Comparison of ENCODE assay signal across 26 cellular contexts in genomic region chr20:32244959-32245358, GRCh38.
A peak's percentile ranks its signal among the peaks of the same experiment; 100 is the strongest.
DNase-seq lines count a peak whose midpoint lies in the region; ATAC-seq and TF ChIP-seq lines count a peak whose summit lies in the region.
"Had no signal": no experiment of that assay in that cellular context is flagged by ENCODE, and none has a peak within 500 bp of the region (broad histone marks: within the 10 kb centered on the region; RNA-seq: fewer than 3 reads in every experiment).

No MANE protein-coding gene starts in this region.

- TF ChIP-seq CTCF in nephron progenitor cell (IDR thresholded peaks at IDR 0.05) = no peak

- peaks cover 57% of the 10 kb centered on the region for H3K4me1 Mint-ChIP-seq in stimulated activated naive CD8-positive, alpha-beta T cell treated with anti-CD3 and anti-CD28 coated beads, Interleukin-15, Interleukin-2, amounts not matched to agents 100 ng/mL and 50 ng/mL, for 24 hours (ENCODE audit: low read depth)
- H3K4me1 Mint-ChIP-seq in stimulated activated naive CD8-positive, alpha-beta T cell treated with anti-CD3 and anti-CD28 coated beads, Interleukin-15, amount 100 ng/mL, for 72 hours = peaks cover 51% of the 10 kb centered on the region
- H3K4me1 Mint-ChIP-seq in nephron progenitor cell = peaks cover 7% of the 10 kb centered on the region

- H3K27me3 Mint-ChIP-seq in stimulated activated naive CD8-positive, alpha-beta T cell treated with anti-CD3 and anti-CD28 coated beads, Interleukin-15, Interleukin-2, amounts not matched to agents 100 ng/mL and 50 ng/mL, for 24 hours = no peaks in the 10 kb centered on the region
- no peaks in the 10 kb centered on the region for H3K27me3 Mint-ChIP-seq in stimulated activated naive CD8-positive, alpha-beta T cell treated with anti-CD3 and anti-CD28 coated beads, Interleukin-15, amount 100 ng/mL, for 72 hours
- H3K27me3 Mint-ChIP-seq in nephron progenitor cell (ENCODE audit: low read depth, poor library complexity) = peaks cover 6% of the 10 kb centered on the region

- no peak for ATAC-seq in stimulated activated naive CD8-positive, alpha-beta T cell treated with anti-CD3 and anti-CD28 coated beads, Interleukin-15, amount 100 ng/mL, for 72 hours
- ATAC-seq in HG02840 (IDR thresholded peaks at IDR 0.05; ENCODE audit: low FRiP score, unreplicated experiment) = no peak
- no peak for ATAC-seq in HG02763 (IDR thresholded peaks at IDR 0.05; ENCODE audit: unreplicated experiment)

- DNase-seq in NCI-H2171 treated with DMSO at 0.1 percent for 48 hours (lab: John Stamatoyannopoulos, UW) = peak; percentile 23
- no peak for DNase-seq in NCI-H2171 (lab: John Stamatoyannopoulos, UW)
- no peak for DNase-seq in stimulated activated naive CD8-positive, alpha-beta T cell treated with anti-CD3 and anti-CD28 coated beads, Interleukin-15, amount 100 ng/mL, for 72 hours
- DNase-seq in nephron progenitor cell = no peak
- no peak for DNase-seq in stimulated activated CD4-positive, alpha-beta T cell treated with anti-CD3 and anti-CD28 coated beads, Interleukin-12 subunit alpha, Interleukin-12 subunit beta, amount 100 ng/mL, for 4 hours
- DNase-seq: 8988T; ACHN; BE2C; Calu3; CD8-positive, alpha-beta memory T cell; H7; KBM-7; MV-4-11; NCI-H1105; NCI-H1436 treated with DMSO at 0.1 percent for 48 hours; NCI-H187 treated with DMSO at 0.1 percent for 48 hours; NCI-H2107; NCI-H2227 treated with DMSO at 0.1 percent for 48 hours; NCI-H526 treated with DMSO at 0.1 percent for 48 hours; PC-9; Right ventricle myocardium superior; RPMI8226 had no signal

- no peak overlapping the region for H3K4me3 Mint-ChIP-seq in stimulated activated naive CD8-positive, alpha-beta T cell treated with anti-CD3 and anti-CD28 coated beads, Interleukin-15, Interleukin-2, amounts not matched to agents 100 ng/mL and 50 ng/mL, for 24 hours
- H3K4me3 Mint-ChIP-seq in stimulated activated naive CD8-positive, alpha-beta T cell treated with anti-CD3 and anti-CD28 coated beads, Interleukin-15, amount 100 ng/mL, for 72 hours = no peak overlapping the region
- H3K4me3 Mint-ChIP-seq in nephron progenitor cell = no peak overlapping the region
- H3K4me3 Mint-ChIP-seq: CD14-positive monocyte; CD8-positive, alpha-beta memory T cell had no signal

- peak overlapping the region; percentile 58 for H3K27ac Mint-ChIP-seq in stimulated activated naive CD8-positive, alpha-beta T cell treated with anti-CD3 and anti-CD28 coated beads, Interleukin-15, Interleukin-2, amounts not matched to agents 100 ng/mL and 50 ng/mL, for 24 hours
- peak overlapping the region in 1 of 2 donors; percentile 52 for H3K27ac Mint-ChIP-seq in stimulated activated naive CD8-positive, alpha-beta T cell treated with anti-CD3 and anti-CD28 coated beads, Interleukin-15, amount 100 ng/mL, for 72 hours
- peak overlapping the region; percentile 51 for H3K27ac Mint-ChIP-seq in nephron progenitor cell
- H3K27ac Mint-ChIP-seq: CD14-positive monocyte had no signal

- H3K36me3 Mint-ChIP-seq in stimulated activated naive CD8-positive, alpha-beta T cell treated with anti-CD3 and anti-CD28 coated beads, Interleukin-15, Interleukin-2, amounts not matched to agents 100 ng/mL and 50 ng/mL, for 24 hours (ENCODE audit: low read depth) = no peaks in the 10 kb centered on the region
- H3K36me3 Mint-ChIP-seq in nephron progenitor cell (ENCODE audit: low read depth) = no peaks in the 10 kb centered on the region
- H3K36me3 Mint-ChIP-seq: CD14-positive monocyte; CD8-positive, alpha-beta memory T cell had no signal

- H3K9me3 Mint-ChIP-seq in stimulated activated naive CD8-positive, alpha-beta T cell treated with anti-CD3 and anti-CD28 coated beads, Interleukin-15, Interleukin-2, amounts not matched to agents 100 ng/mL and 50 ng/mL, for 24 hours = no peaks in the 10 kb centered on the region
- H3K9me3 Mint-ChIP-seq in stimulated activated naive CD8-positive, alpha-beta T cell treated with anti-CD3 and anti-CD28 coated beads, Interleukin-15, amount 100 ng/mL, for 72 hours = no peaks in the 10 kb centered on the region
- no peaks in the 10 kb centered on the region for H3K9me3 Mint-ChIP-seq in nephron progenitor cell
- H3K9me3 Mint-ChIP-seq: CD8-positive, alpha-beta memory T cell had no signal
